In the genomic region with DNA sequence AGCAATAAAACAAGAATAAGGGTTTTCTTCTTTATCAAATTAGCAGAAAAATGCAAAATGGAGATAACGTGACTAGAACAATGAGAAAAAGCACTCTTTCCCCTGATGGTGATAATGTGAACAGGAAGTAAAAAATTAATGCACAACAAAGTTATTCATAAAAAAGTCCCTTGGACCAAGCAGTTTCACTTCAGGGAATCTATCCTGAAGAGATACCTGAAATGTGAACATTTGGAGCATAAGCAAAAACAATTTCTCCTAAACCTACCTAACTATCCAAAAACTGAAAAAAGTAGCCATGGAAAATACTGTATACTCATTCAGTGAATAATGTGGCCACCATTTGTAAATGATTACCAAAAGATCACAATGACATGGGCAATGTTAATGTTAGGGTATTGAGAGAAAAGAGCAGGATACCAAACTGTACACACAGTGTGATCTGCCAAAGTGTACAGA, we compare ENCODE assay signal across 10 cellular contexts. TPM values are rescaled to one million over a fixed set of nuclear protein-coding genes. Genes with fewer than 3 reads are reported as not detected.
DNase-seq lines count a peak whose midpoint lies in the region; ATAC-seq and TF ChIP-seq lines count a peak whose summit lies in the region.
"Had no signal": no experiment of that assay in that cellular context is flagged by ENCODE, and none has a peak within 500 bp of the region (broad histone marks: within the 10 kb centered on the region; RNA-seq: fewer than 3 reads in every experiment).

No MANE protein-coding gene starts in this region.

- CTCF ChIA-PET in CD8-positive, alpha-beta T cell (lab: Charles Lee), result interaction anchor here (0.6 to 1.4 kb wide), 3 partner anchors 38 to 87 kb away, joined by 3 to 5 read pairs (median 3); no protein-coding TSS in a partner anchor

- intact Hi-C loops in CD8-positive, alpha-beta T cell (cut with DNase I, micrococcal nuclease), result no loop called here

- H3K27ac Mint-ChIP-seq in CD8-positive, alpha-beta T cell, result peak overlapping the region; percentile 41
- no peak overlapping the region for H3K27ac Mint-ChIP-seq in GM23338
- H3K27ac Mint-ChIP-seq: T-helper 1 cell treated with Interleukin-12 subunit alpha and Interleukin-12 subunit beta and Interleukin-4 antibody, amounts not matched to agents 30 μg/mL and 1 μg/mL, for 36 hours had no signal

- no peaks in the 10 kb centered on the region for H3K9me3 Mint-ChIP-seq in CD8-positive, alpha-beta T cell
- H3K9me3 Mint-ChIP-seq in GM23338, result no peaks in the 10 kb centered on the region
- H3K9me3 Mint-ChIP-seq: T-helper 1 cell treated with Interleukin-12 subunit alpha and Interleukin-12 subunit beta and Interleukin-4 antibody, amounts not matched to agents 30 μg/mL and 1 μg/mL, for 36 hours had no signal

- no peaks in the 10 kb centered on the region for H3K9me3 ChIP-seq in CD8-positive, alpha-beta T cell (ENCODE audit: low read length)

- DNase-seq in CD8-positive, alpha-beta T cell, result no peak
- DNase-seq in epithelial cell of proximal tubule (ENCODE audit: low read depth) (peak; percentile 10), GM23338 (ENCODE audit: low spot score) (no peak), NCI-H1930 (lab: John Stamatoyannopoulos, UW) (no peak), activated gamma-delta T cell treated with Interleukin-2 at 50 U/mL for 16 hours (no peak)
- DNase-seq in stimulated activated naive CD4-positive, alpha-beta T cell treated with Interleukin-2 at 50 U/mL for 16 hours (lab: John Stamatoyannopoulos, UW), result no peak
- DNase-seq: NCI-H1092 treated with DMSO at 0.1 percent for 48 hours had no signal

- no peak overlapping the region for H3K4me2 ChIP-seq in GM23338

- TF ChIP-seq CTCF in CD8-positive, alpha-beta T cell (IDR thresholded peaks at IDR 0.05), result no peak
- TF ChIP-seq CTCF in epithelial cell of proximal tubule (conservative IDR thresholded peaks at IDR 0.05; ENCODE audit: low read depth, low read length) (no peak), GM23338 (conservative IDR thresholded peaks at IDR 0.05; ENCODE audit: low read depth in 2 of 2) (no peak)

- POLR2A ChIA-PET in CD8-positive, alpha-beta T cell (lab: Charles Lee), result no interaction called here

- no peaks in the 10 kb centered on the region for H3K27me3 ChIP-seq in CD8-positive, alpha-beta T cell (ENCODE audit: insufficient read depth, low read length)
- no peaks in the 10 kb centered on the region for H3K27me3 ChIP-seq in GM23338 (ENCODE audit: insufficient read depth)

- H3K36me3 Mint-ChIP-seq in CD8-positive, alpha-beta T cell, result peaks cover 68% of the 10 kb centered on the region
- H3K36me3 Mint-ChIP-seq in GM23338 (ENCODE audit: low read depth), result peaks cover 7% of the 10 kb centered on the region; the same call in 2 of the 3 replicates

- H3K27me3 Mint-ChIP-seq in CD8-positive, alpha-beta T cell (ENCODE audit: low read depth), result no peaks in the 10 kb centered on the region
- H3K27me3 Mint-ChIP-seq in GM23338 (ENCODE audit: insufficient read depth, low read depth, poor library complexity), result no peaks in the 10 kb centered on the region

- H2AFZ ChIP-seq in GM23338, result no peak overlapping the region

- no peaks in the 10 kb centered on the region for H3K9me2 ChIP-seq in GM23338 (ENCODE audit: insufficient read depth)

- H3F3A ChIP-seq in GM23338 (replicated peaks; ENCODE audit: low read depth), result no peaks in the 10 kb centered on the region

- peaks cover 86% of the 10 kb centered on the region for H3K79me2 ChIP-seq in GM23338 (replicated peaks; ENCODE audit: insufficient read depth)

- H3K4me3 Mint-ChIP-seq in CD8-positive, alpha-beta T cell, result no peak overlapping the region
- no peak overlapping the region for H3K4me3 Mint-ChIP-seq in GM23338
- H3K4me3 Mint-ChIP-seq: T-helper 1 cell treated with Interleukin-12 subunit alpha and Interleukin-12 subunit beta and Interleukin-4 antibody, amounts not matched to agents 30 μg/mL and 1 μg/mL, for 36 hours had no signal

- peaks cover 7% of the 10 kb centered on the region for H4K20me1 ChIP-seq in GM23338 (replicated peaks; ENCODE audit: insufficient read depth)

- H3K36me3 ChIP-seq in CD8-positive, alpha-beta T cell (ENCODE audit: insufficient read depth, low read length), result peaks cover 5% of the 10 kb centered on the region
- H3K36me3 ChIP-seq in GM23338 (ENCODE audit: insufficient read depth), result 0 out of 2 replicates have a peak, but pooled peaks cover 6% of the 10 kb centered on the region

- H3K4me3 ChIP-seq in CD8-positive, alpha-beta T cell (ENCODE audit: low read depth, low read length), result no peak overlapping the region
- H3K4me3 ChIP-seq in epithelial cell of proximal tubule (ENCODE audit: low read depth, low read length) (no peak overlapping the region), GM23338 (no peak overlapping the region)

- H3K4me1 ChIP-seq in CD8-positive, alpha-beta T cell (ENCODE audit: insufficient read depth, low read length), result peaks cover 9% of the 10 kb centered on the region
- peaks cover 19% of the 10 kb centered on the region for H3K4me1 ChIP-seq in GM23338 (ENCODE audit: insufficient read depth)

- H3K27ac ChIP-seq in CD8-positive, alpha-beta T cell (ENCODE audit: low read depth, low read length), result no peak overlapping the region
- H3K27ac ChIP-seq in GM23338 (ENCODE audit: low read depth), result no peak overlapping the region

- peaks cover 64% of the 10 kb centered on the region for H3K4me1 Mint-ChIP-seq in CD8-positive, alpha-beta T cell (ENCODE audit: low read depth)
- peaks cover 13% of the 10 kb centered on the region; the same call in 2 of the 3 replicates for H3K4me1 Mint-ChIP-seq in GM23338

- ATAC-seq in CD8-positive, alpha-beta T cell, result no peak
- peak; percentile 96 for ATAC-seq in GM19452 (IDR thresholded peaks at IDR 0.05; ENCODE audit: unreplicated experiment)
- peak; percentile 91 for ATAC-seq in HG03135 (IDR thresholded peaks at IDR 0.05; ENCODE audit: unreplicated experiment)
- no peak for ATAC-seq in GM23338

TF ChIP-seq in GM23338, 12 proteins besides CTCF, POLR2A, EP300 and RAD21 (continues in another document):
- TF ChIP-seq, protein P1, sequence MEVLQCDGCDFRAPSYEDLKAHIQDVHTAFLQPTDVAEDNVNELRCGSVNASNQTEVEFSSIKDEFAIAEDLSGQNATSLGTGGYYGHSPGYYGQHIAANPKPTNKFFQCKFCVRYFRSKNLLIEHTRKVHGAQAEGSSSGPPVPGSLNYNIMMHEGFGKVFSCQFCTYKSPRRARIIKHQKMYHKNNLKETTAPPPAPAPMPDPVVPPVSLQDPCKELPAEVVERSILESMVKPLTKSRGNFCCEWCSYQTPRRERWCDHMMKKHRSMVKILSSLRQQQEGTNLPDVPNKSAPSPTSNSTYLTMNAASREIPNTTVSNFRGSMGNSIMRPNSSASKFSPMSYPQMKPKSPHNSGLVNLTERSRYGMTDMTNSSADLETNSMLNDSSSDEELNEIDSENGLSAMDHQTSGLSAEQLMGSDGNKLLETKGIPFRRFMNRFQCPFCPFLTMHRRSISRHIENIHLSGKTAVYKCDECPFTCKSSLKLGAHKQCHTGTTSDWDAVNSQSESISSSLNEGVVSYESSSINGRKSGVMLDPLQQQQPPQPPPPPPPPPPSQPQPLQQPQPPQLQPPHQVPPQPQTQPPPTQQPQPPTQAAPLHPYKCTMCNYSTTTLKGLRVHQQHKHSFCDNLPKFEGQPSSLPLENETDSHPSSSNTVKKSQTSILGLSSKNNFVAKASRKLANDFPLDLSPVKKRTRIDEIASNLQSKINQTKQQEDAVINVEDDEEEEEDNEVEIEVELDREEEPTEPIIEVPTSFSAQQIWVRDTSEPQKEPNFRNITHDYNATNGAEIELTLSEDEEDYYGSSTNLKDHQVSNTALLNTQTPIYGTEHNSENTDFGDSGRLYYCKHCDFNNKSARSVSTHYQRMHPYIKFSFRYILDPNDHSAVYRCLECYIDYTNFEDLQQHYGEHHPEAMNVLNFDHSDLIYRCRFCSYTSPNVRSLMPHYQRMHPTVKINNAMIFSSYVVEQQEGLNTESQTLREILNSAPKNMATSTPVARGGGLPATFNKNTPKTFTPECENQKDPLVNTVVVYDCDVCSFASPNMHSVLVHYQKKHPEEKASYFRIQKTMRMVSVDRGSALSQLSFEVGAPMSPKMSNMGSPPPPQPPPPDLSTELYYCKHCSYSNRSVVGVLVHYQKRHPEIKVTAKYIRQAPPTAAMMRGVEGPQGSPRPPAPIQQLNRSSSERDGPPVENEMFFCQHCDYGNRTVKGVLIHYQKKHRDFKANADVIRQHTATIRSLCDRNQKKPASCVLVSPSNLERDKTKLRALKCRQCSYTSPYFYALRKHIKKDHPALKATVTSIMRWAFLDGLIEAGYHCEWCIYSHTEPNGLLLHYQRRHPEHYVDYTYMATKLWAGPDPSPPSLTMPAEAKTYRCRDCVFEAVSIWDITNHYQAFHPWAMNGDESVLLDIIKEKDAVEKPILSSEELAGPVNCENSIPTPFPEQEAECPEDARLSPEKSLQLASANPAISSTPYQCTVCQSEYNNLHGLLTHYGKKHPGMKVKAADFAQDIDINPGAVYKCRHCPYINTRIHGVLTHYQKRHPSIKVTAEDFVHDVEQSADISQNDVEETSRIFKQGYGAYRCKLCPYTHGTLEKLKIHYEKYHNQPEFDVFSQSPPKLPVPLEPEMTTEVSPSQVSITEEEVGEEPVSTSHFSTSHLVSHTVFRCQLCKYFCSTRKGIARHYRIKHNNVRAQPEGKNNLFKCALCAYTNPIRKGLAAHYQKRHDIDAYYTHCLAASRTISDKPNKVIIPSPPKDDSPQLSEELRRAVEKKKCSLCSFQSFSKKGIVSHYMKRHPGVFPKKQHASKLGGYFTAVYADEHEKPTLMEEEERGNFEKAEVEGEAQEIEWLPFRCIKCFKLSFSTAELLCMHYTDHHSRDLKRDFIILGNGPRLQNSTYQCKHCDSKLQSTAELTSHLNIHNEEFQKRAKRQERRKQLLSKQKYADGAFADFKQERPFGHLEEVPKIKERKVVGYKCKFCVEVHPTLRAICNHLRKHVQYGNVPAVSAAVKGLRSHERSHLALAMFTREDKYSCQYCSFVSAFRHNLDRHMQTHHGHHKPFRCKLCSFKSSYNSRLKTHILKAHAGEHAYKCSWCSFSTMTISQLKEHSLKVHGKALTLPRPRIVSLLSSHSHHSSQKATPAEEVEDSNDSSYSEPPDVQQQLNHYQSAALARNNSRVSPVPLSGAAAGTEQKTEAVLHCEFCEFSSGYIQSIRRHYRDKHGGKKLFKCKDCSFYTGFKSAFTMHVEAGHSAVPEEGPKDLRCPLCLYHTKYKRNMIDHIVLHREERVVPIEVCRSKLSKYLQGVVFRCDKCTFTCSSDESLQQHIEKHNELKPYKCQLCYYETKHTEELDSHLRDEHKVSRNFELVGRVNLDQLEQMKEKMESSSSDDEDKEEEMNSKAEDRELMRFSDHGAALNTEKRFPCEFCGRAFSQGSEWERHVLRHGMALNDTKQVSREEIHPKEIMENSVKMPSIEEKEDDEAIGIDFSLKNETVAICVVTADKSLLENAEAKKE (CRISPR knock-in tag; IDR thresholded peaks at IDR 0.05), result no peak

RNA-seq across cellular contexts. Expression of a gene that starts 48.7 kb away (rescaled TPM):
- total RNA-seq in CD8-positive, alpha-beta T cell, result 100 to 1,000 TPM; 156 to 167 TPM
- total RNA-seq in epithelial cell of proximal tubule, result 84.1 and 96.7 TPM in 2 replicates
- 117 and 133 TPM in 2 replicates for total RNA-seq in GM23338 (2014; rRNA removed; shearing (Covaris generic))
- 20.7 and 21.5 TPM in 2 replicates for polyA plus RNA-seq in GM23338 (2016; fragmentation: Nextera tagmentation; extraction: Ambion mirVana)

RNA-seq across cellular contexts. Expression of a gene that starts 49.2 kb away (rescaled TPM):
- 1 to 10 TPM; 1.0 TPM for total RNA-seq in CD8-positive, alpha-beta T cell
- total RNA-seq in epithelial cell of proximal tubule, result 1.8 and 2.1 TPM in 2 replicates
- 7.6 and 9.0 TPM in 2 replicates for total RNA-seq in GM23338 (2014; rRNA removed; shearing (Covaris generic))
- 4.6 and 5.8 TPM in 2 replicates for polyA plus RNA-seq in GM23338 (2016; fragmentation: Nextera tagmentation; extraction: Ambion mirVana)

Comparison
In these comparisons a context has a peak if more than half of its experiments do, and no peak if none do; other contexts are left out.
1. ATAC-seq: peak in GM19452 (single experiment) and HG03135 (single experiment); none in CD8-positive, alpha-beta T cell (single experiment) and GM23338 (single experiment).